In the genomic region with DNA sequence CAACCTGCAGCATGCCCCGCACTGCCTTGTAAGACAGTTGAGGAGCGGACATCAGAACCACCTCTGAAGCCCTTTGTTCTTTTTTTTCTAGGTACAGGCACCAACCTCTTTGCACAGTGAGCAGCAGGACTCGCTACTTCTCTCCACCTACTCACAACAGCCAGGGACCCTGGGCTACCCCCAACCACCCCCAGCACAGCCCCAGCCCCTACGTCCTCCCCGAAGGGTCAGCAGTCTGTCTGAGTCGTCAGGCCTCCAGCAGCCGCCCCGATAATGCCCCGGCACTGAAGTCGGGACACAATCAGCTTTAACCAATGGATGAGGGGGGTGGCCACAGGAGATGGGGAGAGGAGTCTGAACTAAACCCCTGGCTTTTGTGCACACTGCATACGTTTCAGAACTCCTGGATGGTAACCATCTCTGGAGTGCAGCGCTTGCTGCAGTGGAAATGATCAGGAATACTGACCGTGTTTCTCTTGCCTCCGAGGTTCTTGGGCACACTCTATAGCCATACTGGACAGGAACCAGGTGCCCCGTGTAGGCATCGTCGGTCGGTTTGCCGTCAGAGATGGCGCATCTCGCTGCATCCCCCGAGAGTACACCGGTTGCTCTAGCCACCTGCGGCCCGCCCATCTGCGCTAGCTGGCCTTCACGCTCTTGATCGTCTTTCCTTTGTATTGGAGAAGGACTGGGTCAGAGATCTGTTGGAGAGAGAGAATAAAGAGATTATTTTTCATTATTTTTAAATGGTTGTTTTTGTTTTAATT, we compare ENCODE assay signal across 22 cellular contexts. TPM values are rescaled to one million over a fixed set of nuclear protein-coding genes. Genes with fewer than 3 reads are reported as not detected.
DNase-seq lines count a peak whose midpoint lies in the region; ATAC-seq, FAIRE-seq and TF ChIP-seq lines count a peak whose summit lies in the region.
"Had no signal": no experiment of that assay in that cellular context is flagged by ENCODE, and none has a peak within 500 bp of the region (broad histone marks: within the 10 kb centered on the region; RNA-seq: fewer than 3 reads in every experiment).

No MANE protein-coding gene starts in this region.

- CTCF ChIA-PET in endothelial cell of umbilical vein (lab: Charles Lee): interaction anchor here (1.5 kb wide), 1 partner anchor 10 kb away, joined by 4 read pairs; no protein-coding TSS in a partner anchor

- H2AFZ ChIP-seq in endothelial cell of umbilical vein (ENCODE audit: low read depth, low read length): no peak overlapping the region
- H2AFZ ChIP-seq in trophoblast cell (ENCODE audit: insufficient read depth, low read length, poor library complexity): no peak overlapping the region

- H3K23ac ChIP-seq in trophoblast cell (ENCODE audit: low read length): no peak overlapping the region

- no peaks in the 10 kb centered on the region for H3K36me3 Mint-ChIP-seq in T-helper 2 cell treated with Interferon-gamma antibody and Interleukin-4, amounts not matched to agents 5 μg/mL and 100 μg/mL, for 36 hours (ENCODE audit: low read depth)

- ATAC-seq in right lobe of liver (no peak), heart left ventricle (no peak)
- ATAC-seq: A549 had no signal

- TF ChIP-seq POLR2A in endothelial cell of umbilical vein (IDR thresholded peaks at IDR 0.05; ENCODE audit: low read depth, low read length) (no peak), right lobe of liver (IDR thresholded peaks at IDR 0.05) (no peak), heart left ventricle (IDR thresholded peaks at IDR 0.05) (no peak)

- no peak overlapping the region for H4K12ac ChIP-seq in trophoblast cell (ENCODE audit: low read depth, low read length)

- H3K9ac ChIP-seq in endothelial cell of umbilical vein (replicated peaks; ENCODE audit: extremely low read depth, insufficient read depth, low read length): no peak overlapping the region
- peak overlapping the region; percentile 63 for H3K9ac ChIP-seq in trophoblast cell (ENCODE audit: low read length)

- TSS peak; percentile 40 for BruUV-seq in endothelial cell of umbilical vein (replicated peaks; lab: Mats Ljungman, UMichigan)

- 92% methylated on average over 13 of the region's 28 CpGs for WGBS in right lobe of liver (ENCODE audit: insufficient coverage, low coverage, low lambda C conversion rate, missing lambda C conversion rate)
- no CpG with 5 or more reads among the region's 28 CpGs for WGBS in trophoblast cell (ENCODE audit: extremely low coverage, insufficient coverage, insufficient read length)
- WGBS in heart left ventricle, 4 donors: 90 to 94% (median 93%) methylated on average over 28 of the region's 28 CpGs

- no peaks in the 10 kb centered on the region for H3K27me3 Mint-ChIP-seq in T-helper 2 cell treated with Interferon-gamma antibody and Interleukin-4, amounts not matched to agents 5 μg/mL and 100 μg/mL, for 36 hours (ENCODE audit: low read depth)
- H3K27me3 Mint-ChIP-seq: CD4-positive, alpha-beta T cell had no signal

- H4K20me1 ChIP-seq in endothelial cell of umbilical vein (replicated peaks; ENCODE audit: control insufficient read depth, extremely low read depth, insufficient read depth, low read length): no peaks in the 10 kb centered on the region

- H3K4ac ChIP-seq in trophoblast cell (ENCODE audit: low read depth, low read length): no peak overlapping the region

- POLR2A ChIA-PET in endothelial cell of umbilical vein (lab: Charles Lee): no interaction called here

- H2BK12ac ChIP-seq in trophoblast cell (ENCODE audit: low read length): no peak overlapping the region

- H4K8ac ChIP-seq in trophoblast cell (ENCODE audit: low read depth, low read length): no peak overlapping the region

- H3K4me3 Mint-ChIP-seq in T-helper 2 cell treated with Interferon-gamma antibody and Interleukin-4, amounts not matched to agents 5 μg/mL and 100 μg/mL, for 36 hours: no peak overlapping the region
- H3K4me3 Mint-ChIP-seq: CD4-positive, alpha-beta T cell; H9 had no signal

- peaks cover 4% of the 10 kb centered on the region for H3K4me1 Mint-ChIP-seq in T-helper 2 cell treated with Interferon-gamma antibody and Interleukin-4, amounts not matched to agents 5 μg/mL and 100 μg/mL, for 36 hours (ENCODE audit: low read depth)

- FAIRE-seq in endothelial cell of umbilical vein (lab: Jason Lieb, UNC): no peak
- FAIRE-seq: A549, D721Med, GM12892, GM18507, HTR-8/SVneo had no signal

- H3K4me1 ChIP-seq in endothelial cell of umbilical vein (ENCODE audit: control insufficient read depth, extremely low read depth, insufficient read depth, low read length) (no peaks in the 10 kb centered on the region), right lobe of liver (peaks cover 0 to 32% (median 12%) of the 10 kb centered on the region in 4 donors), trophoblast cell (ENCODE audit: control insufficient read depth in 1 of 2, insufficient read depth in 2 of 2, low read length in 2 of 2) (peaks cover 0 to 5% of the 10 kb centered on the region in 2 experiments), heart left ventricle (no peaks in the 10 kb centered on the region)
- H3K4me1 ChIP-seq: A549, Caco-2 had no signal

- H3K27me3 ChIP-seq in endothelial cell of umbilical vein (ENCODE audit: control insufficient read depth in 2 of 2, insufficient read depth in 2 of 2, low read length in 2 of 2) (no peaks in the 10 kb centered on the region), right lobe of liver (no peaks in the 10 kb centered on the region), trophoblast cell (ENCODE audit: insufficient read depth, low read length) (no peaks in the 10 kb centered on the region), heart left ventricle (no peaks in the 10 kb centered on the region)

- H4K91ac ChIP-seq in trophoblast cell (ENCODE audit: low read depth, low read length): no peak overlapping the region

- H2BK120ac ChIP-seq in trophoblast cell (ENCODE audit: insufficient read depth, low read length, poor library complexity): no peak overlapping the region

- H3K9me1 ChIP-seq in endothelial cell of umbilical vein (replicated peaks; ENCODE audit: control insufficient read depth, extremely low read depth, insufficient read depth, low read length): no peaks in the 10 kb centered on the region

- no peaks in the 10 kb centered on the region for H3K79me1 ChIP-seq in trophoblast cell (ENCODE audit: low read length)

- no peaks in the 10 kb centered on the region for H3K9me3 ChIP-seq in endothelial cell of umbilical vein (replicated peaks; ENCODE audit: control insufficient read depth, insufficient read depth, low read length)
- no peaks in the 10 kb centered on the region for H3K9me3 ChIP-seq in right lobe of liver
- no peaks in the 10 kb centered on the region for H3K9me3 ChIP-seq in trophoblast cell (ENCODE audit: insufficient read depth, low read depth, low read length)
- H3K9me3 ChIP-seq in heart left ventricle: no peaks in the 10 kb centered on the region
- H3K9me3 ChIP-seq: A549, Caco-2 had no signal

- dilution Hi-C loops in endothelial cell of umbilical vein (cut with MboI; ENCODE audit: extremely low pct_ligation_motif_present, low sequenced_read_pairs): no loop called here

- H3K14ac ChIP-seq in trophoblast cell (ENCODE audit: low read length): no peak overlapping the region

- TF ChIP-seq CTCF in endothelial cell of umbilical vein (IDR thresholded peaks at IDR 0.05; ENCODE audit: extremely low read depth in 1 of 2, insufficient read depth in 1 of 2, low read depth in 1 of 2, low read length in 2 of 2) (no peak), right lobe of liver (IDR thresholded peaks at IDR 0.05) (no peak), heart left ventricle (IDR thresholded peaks at IDR 0.05) (no peak)

- H3K4me3 ChIP-seq in endothelial cell of umbilical vein (replicated peaks in 1 of 3; ENCODE audit: insufficient read depth in 1 of 3, low read depth in 1 of 3, low read length in 3 of 3): no peak overlapping the region
- no peak overlapping the region for H3K4me3 ChIP-seq in right lobe of liver
- H3K4me3 ChIP-seq in trophoblast cell (ENCODE audit: low read depth, low read length): no peak overlapping the region
- no peak overlapping the region for H3K4me3 ChIP-seq in heart left ventricle
- H3K4me3 ChIP-seq: A549 had no signal

- no peaks in the 10 kb centered on the region for H3K9me3 Mint-ChIP-seq in T-helper 2 cell treated with Interferon-gamma antibody and Interleukin-4, amounts not matched to agents 5 μg/mL and 100 μg/mL, for 36 hours
- H3K9me3 Mint-ChIP-seq: CD4-positive, alpha-beta T cell; H9 had no signal

- DNase-seq in T-helper 2 cell treated with Interferon-gamma antibody and Interleukin-4, amounts not matched to agents 5 μg/mL and 100 μg/mL, for 36 hours (ENCODE audit: low spot score): no peak
- no peak for DNase-seq in T-helper 2 cell
- DNase-seq in endothelial cell of umbilical vein (ENCODE audit: low read depth, low spot score): no peak
- DNase-seq in right lobe of liver: no peak
- DNase-seq in trophoblast cell: no peak
- no peak for DNase-seq in putamen (ENCODE audit: low spot score)
- no peak for DNase-seq in heart left ventricle
- DNase-seq in NCI-H128 (lab: John Stamatoyannopoulos, UW; ENCODE audit: unreplicated experiment): no peak
- DNase-seq: AML-193; Caco-2; CD4-positive, alpha-beta T cell; DMS79; GDM1; GOT3; H9 had no signal

- H3K36me3 ChIP-seq in endothelial cell of umbilical vein (ENCODE audit: control insufficient read depth in 2 of 2, extremely low read depth in 1 of 2, insufficient read depth in 2 of 2, low read length in 2 of 2) (peaks cover 2 to 16% of the 10 kb centered on the region in 2 experiments), right lobe of liver (peaks cover 0 to 5% (median 0%) of the 10 kb centered on the region in 4 donors), trophoblast cell (ENCODE audit: control insufficient read depth in 1 of 2, insufficient read depth in 2 of 2, low read length in 2 of 2) (no peaks in the 10 kb centered on the region), heart left ventricle (peaks cover 0 to 67% (median 40%) of the 10 kb centered on the region in 9 donors)

- H3K79me2 ChIP-seq in endothelial cell of umbilical vein (ENCODE audit: control insufficient read depth, insufficient read depth, low read length) (no peaks in the 10 kb centered on the region), trophoblast cell (ENCODE audit: control insufficient read depth, insufficient read depth, low read length, poor library complexity) (no peaks in the 10 kb centered on the region)

- H3K4me2 ChIP-seq in endothelial cell of umbilical vein (ENCODE audit: insufficient read depth, low read length) (no peak overlapping the region), trophoblast cell (ENCODE audit: low read length) (no peak overlapping the region)
- H3K4me2 ChIP-seq: A549 had no signal

- no peak overlapping the region for H2AK5ac ChIP-seq in trophoblast cell (ENCODE audit: low read length)

- no peak overlapping the region for H3K18ac ChIP-seq in trophoblast cell (ENCODE audit: low read length)

- no peak overlapping the region for H3K27ac ChIP-seq in endothelial cell of umbilical vein (ENCODE audit: insufficient read depth, low read depth, low read length)
- H3K27ac ChIP-seq in right lobe of liver: peak overlapping the region; percentile 74 to 90 (median 89)
- H3K27ac ChIP-seq in trophoblast cell (ENCODE audit: low read depth, low read length): no peak overlapping the region
- no peak overlapping the region for H3K27ac ChIP-seq in heart left ventricle
- H3K27ac ChIP-seq: 22Rv1, A549, C4-2B had no signal

- H2BK5ac ChIP-seq in trophoblast cell (ENCODE audit: low read depth, low read length, poor library complexity): no peak overlapping the region

- intact Hi-C loops in endothelial cell of umbilical vein (cut with micrococcal nuclease) (no loop called here), right lobe of liver (cut with DNase I) (no loop called here), heart left ventricle (cut with DNase I) (no loop called here)

- peak overlapping the region; percentile 26 for H3K27ac Mint-ChIP-seq in T-helper 2 cell treated with Interferon-gamma antibody and Interleukin-4, amounts not matched to agents 5 μg/mL and 100 μg/mL, for 36 hours
- H3K27ac Mint-ChIP-seq: CD4-positive, alpha-beta T cell; H9 had no signal

RNA-seq across cellular contexts. Expression of gene RPL31, which starts 6.6 kb away (rescaled TPM):
- total RNA-seq in endothelial cell of umbilical vein: 1,337 and 1,355 TPM in 2 replicates
- polyA plus RNA-seq in endothelial cell of umbilical vein: 975 and 1,137 TPM in 2 replicates
- polyA plus RNA-seq in endothelial cell of umbilical vein (2011; cell fraction: cytosol; rRNA removed): 3,338 and 4,040 TPM in 2 replicates
- 767 and 904 TPM in 2 replicates for polyA plus RNA-seq in endothelial cell of umbilical vein (2011; cell fraction: nucleus; rRNA removed)
- 4,052 and 5,308 TPM in 2 replicates for polyA plus RNA-seq in endothelial cell of umbilical vein (2012)
- 521 and 829 TPM in 2 replicates for polyA minus RNA-seq in endothelial cell of umbilical vein
- polyA minus RNA-seq in endothelial cell of umbilical vein (2011; cell fraction: cytosol; rRNA and poly(A)+ RNA removed): 362 TPM
- 83.9 and 84.4 TPM in 2 replicates for polyA minus RNA-seq in endothelial cell of umbilical vein (2011; cell fraction: nucleus; rRNA and poly(A)+ RNA removed)
- 100 to 1,000 TPM; 363 to 497 (median 443) TPM for total RNA-seq in right lobe of liver
- polyA plus RNA-seq in trophoblast cell (2013): 1,205 and 1,283 TPM in 2 replicates
- 100 to 1,000 TPM; 383 to 838 (median 747) TPM for total RNA-seq in heart left ventricle
- polyA plus RNA-seq in heart left ventricle: 1,000 to 10,000 TPM; 3,477 to 3,831 TPM

Comparison
In these comparisons a context has a peak if more than half of its experiments do, and no peak if none do; other contexts are left out.
1. H3K27ac ChIP-seq: peak in right lobe of liver (3 of 3); none in endothelial cell of umbilical vein (single experiment), trophoblast cell (single experiment) and heart left ventricle (0 of 12).